In the genomic region with DNA sequence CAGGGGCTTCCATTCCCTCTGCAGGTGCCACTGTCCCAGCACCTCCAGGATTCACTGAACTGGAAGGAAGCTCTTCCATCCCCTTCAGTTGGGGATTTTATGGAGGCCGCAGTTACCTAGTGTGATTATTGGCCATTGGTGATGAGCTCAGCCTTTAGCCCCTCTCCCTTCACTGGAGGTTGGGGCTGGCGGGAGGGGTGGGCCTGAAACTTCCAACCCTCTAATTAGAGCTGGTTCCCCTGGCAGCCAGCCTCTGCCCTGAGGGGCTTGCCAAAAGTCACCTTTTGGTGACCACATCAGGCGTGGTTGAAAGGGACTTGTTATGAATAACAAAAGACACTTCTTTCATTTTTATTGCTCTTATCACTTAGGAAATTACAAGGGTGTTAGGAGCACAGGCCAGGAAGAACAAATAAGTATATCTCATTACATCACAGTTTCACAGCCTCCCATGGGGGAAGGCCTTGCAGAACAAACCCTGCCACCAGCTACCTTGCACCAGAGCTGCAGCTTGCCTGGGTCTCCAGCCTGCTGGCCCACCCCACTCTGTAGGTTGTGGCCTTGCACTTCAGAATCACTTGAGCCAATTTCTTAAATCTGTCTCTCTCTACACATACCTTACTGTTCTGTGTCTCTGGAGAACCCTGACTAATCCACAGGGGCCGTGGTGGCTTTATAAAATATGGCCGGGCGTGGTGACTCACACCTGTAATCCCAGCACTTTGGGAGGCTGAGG, we compare ENCODE assay signal across 1 cellular context.
A peak's percentile ranks its signal among the peaks of the same experiment; 100 is the strongest.
TF ChIP-seq lines count a peak whose summit lies in the region.

No MANE protein-coding gene starts in this region.

TF ChIP-seq in HepG2, 621 proteins besides CTCF, POLR2A, EP300 and RAD21:
- TF ChIP-seq ZNF451 (CRISPR knock-in tag; IDR thresholded peaks at IDR 0.05) (no peak), NCOA5 (CRISPR knock-in tag; IDR thresholded peaks at IDR 0.05) (no peak), ZNF746 (CRISPR knock-in tag; IDR thresholded peaks at IDR 0.05) (0 out of 2 replicates have a peak, but pooled peaks have one; percentile 31), RORA (CRISPR knock-in tag; IDR thresholded peaks at IDR 0.05) (no peak), GTF3A (CRISPR knock-in tag; conservative IDR thresholded peaks at IDR 0.05) (0 out of 2 replicates have a peak, but pooled peaks have one; percentile 31)
- TF ChIP-seq, protein P1, sequence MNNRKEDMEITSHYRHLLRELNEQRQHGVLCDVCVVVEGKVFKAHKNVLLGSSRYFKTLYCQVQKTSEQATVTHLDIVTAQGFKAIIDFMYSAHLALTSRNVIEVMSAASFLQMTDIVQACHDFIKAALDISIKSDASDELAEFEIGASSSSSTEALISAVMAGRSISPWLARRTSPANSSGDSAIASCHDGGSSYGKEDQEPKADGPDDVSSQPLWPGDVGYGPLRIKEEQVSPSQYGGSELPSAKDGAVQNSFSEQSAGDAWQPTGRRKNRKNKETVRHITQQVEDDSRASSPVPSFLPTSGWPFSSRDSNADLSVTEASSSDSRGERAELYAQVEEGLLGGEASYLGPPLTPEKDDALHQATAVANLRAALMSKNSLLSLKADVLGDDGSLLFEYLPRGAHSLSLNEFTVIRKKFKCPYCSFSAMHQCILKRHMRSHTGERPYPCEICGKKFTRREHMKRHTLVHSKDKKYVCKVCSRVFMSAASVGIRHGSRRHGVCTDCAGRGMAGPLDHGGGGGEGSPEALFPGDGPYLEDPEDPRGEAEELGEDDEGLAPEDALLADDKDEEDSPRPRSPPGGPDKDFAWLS (CRISPR knock-in tag; IDR thresholded peaks at IDR 0.05; ENCODE audit: borderline replicate concordance): 0 out of 2 replicates have a peak, but pooled peaks have one; percentile 42
